8 cellular contexts compared by ENCODE assay signal in the genomic region with DNA sequence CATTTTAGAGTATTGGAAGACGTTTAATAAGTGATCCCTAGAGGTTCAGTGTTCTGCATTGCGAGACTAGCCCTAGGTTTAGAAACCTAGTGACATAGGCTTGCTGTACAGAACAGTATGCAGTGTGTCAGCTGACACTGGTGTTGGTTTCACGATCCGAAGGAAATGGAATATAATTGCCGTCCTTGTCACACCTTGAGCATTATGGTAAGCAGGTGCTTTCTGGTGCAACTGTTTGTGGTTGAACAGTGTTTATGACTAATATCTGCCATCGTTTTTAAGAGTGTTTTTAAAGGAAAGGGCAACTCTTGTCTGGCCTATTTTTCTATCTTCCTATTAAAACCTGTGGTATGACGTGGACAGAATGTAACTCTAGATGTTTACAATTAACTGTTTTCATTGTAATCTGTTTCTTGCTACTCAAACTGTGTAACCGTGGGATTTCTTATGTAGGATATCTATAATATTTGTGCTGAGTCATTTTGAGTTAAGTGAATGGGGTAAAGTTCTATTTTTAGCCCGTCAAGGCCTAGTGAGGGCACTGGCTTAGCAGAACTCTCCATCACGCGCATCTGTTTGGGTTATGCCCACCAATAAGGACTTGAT. TPM values are rescaled to one million over a fixed set of nuclear protein-coding genes. Genes with fewer than 3 reads are reported as not detected.
DNase-seq lines count a peak whose midpoint lies in the region; ATAC-seq, FAIRE-seq and TF ChIP-seq lines count a peak whose summit lies in the region.

No MANE protein-coding gene starts in this region.

- intact Hi-C loops in body of pancreas (cut with DNase I) = no loop called here

- 40 to 43% methylated on average over 11 of the region's 11 CpGs for WGBS in body of pancreas, 2 donors

- POLR2A ChIA-PET in AG04449 (lab: Yijun Ruan, JAX) = no interaction called here

- peak; percentile 91 for ATAC-seq in HG02870 (IDR thresholded peaks at IDR 0.05; ENCODE audit: unreplicated experiment)
- ATAC-seq in body of pancreas = peak; percentile 68

- CTCF ChIA-PET in AG04449 (lab: Yijun Ruan, JAX) = interaction anchor here (1.0 to 2.1 kb wide), 3 partner anchors 18 to 137 kb away, joined by 4 to 8 read pairs (median 7); no protein-coding TSS in a partner anchor

- peaks cover 2 to 5% of the 10 kb centered on the region in 2 donors for H3K36me3 ChIP-seq in body of pancreas (replicated peaks in 1 of 2; ENCODE audit: insufficient read depth in 1 of 2, low read depth in 2 of 2)

- no peaks in the 10 kb centered on the region for H3K9me3 ChIP-seq in body of pancreas

- peak; percentile 96 for FAIRE-seq in GM18507 (lab: Jason Lieb, UNC)

- H3K4me1 ChIP-seq in body of pancreas = peaks cover 11% of the 10 kb centered on the region

- H3K27ac ChIP-seq in body of pancreas = peak overlapping the region; percentile 10 to 41 (median 28)

- no peak for TF ChIP-seq POLR2A in body of pancreas (IDR thresholded peaks at IDR 0.05)

- no peak overlapping the region for H3K4me3 ChIP-seq in AG04449 (ENCODE audit: low read depth, low read length)
- no peak overlapping the region for H3K4me3 ChIP-seq in body of pancreas

- no peak for TF ChIP-seq CTCF in AG04449 (IDR thresholded peaks at IDR 0.05; ENCODE audit: insufficient read depth, low read length, missing control alignments)
- TF ChIP-seq CTCF in body of pancreas (IDR thresholded peaks at IDR 0.05) = no peak

- DNase-seq in AG04449 (ENCODE audit: low read depth, low spot score) (peak; percentile 46), GM18507 (ENCODE audit: extremely low spot score, insufficient read length, low read depth) (peak; percentile 52), NCI-H2196 treated with DMSO at 0.1 percent for 48 hours (lab: John Stamatoyannopoulos, UW; ENCODE audit: unreplicated experiment) (peak; percentile 94), body of pancreas (peak in 1 of 4 donors; percentile 19), non-pigmented ciliary epithelial cell (ENCODE audit: low read depth) (peak; percentile 51), cortex of kidney (lab: John Stamatoyannopoulos, UW) (no peak), D341Med (ENCODE audit: low spot score) (no peak)

- no peaks in the 10 kb centered on the region for H3K27me3 ChIP-seq in body of pancreas

RNA-seq across cellular contexts. Expression of a gene that starts 53.8 kb away (rescaled TPM):
- total RNA-seq in body of pancreas = 10 to 100 TPM; 10.5 to 20.0 TPM

Comparison
In these comparisons a context has a peak if more than half of its experiments do, and no peak if none do; other contexts are left out.
1. DNase-seq: peak in AG04449 (single experiment), GM18507 (single experiment), NCI-H2196 treated with DMSO at 0.1 percent for 48 hours (single experiment) and non-pigmented ciliary epithelial cell (single experiment); none in cortex of kidney (single experiment) and D341Med (single experiment).